Comparison of ENCODE assay signal across 36 cellular contexts in the genomic region with DNA sequence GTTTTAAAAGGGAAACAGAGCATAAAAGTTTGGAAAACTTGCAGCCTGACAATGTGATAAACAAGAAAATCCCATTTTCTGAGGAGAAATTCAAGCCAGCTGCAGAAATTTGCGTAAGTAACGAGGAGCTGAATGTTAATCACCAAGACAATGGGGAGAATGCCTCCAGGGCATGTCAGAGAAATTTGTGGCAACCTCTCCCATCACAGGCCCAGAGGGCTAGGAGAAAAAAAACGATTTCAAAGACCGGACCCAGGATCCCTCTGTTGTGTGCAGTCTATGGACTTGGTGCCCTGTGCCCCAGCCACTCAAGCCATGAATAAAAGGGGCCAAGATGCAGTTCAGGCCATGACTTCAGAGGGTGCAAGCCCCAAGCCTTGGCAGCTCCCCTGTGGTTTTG.
"Had no signal": no experiment of that assay in that cellular context is flagged by ENCODE, and none has a peak within 500 bp of the region (broad histone marks: within the 10 kb centered on the region; RNA-seq: fewer than 3 reads in every experiment).

No MANE protein-coding gene starts in this region.

- H3K27me3 ChIP-seq: adrenal gland, body of pancreas, brain microvascular endothelial cell, breast epithelium had no signal

- H3K4me1 Mint-ChIP-seq: activated CD4-positive, alpha-beta memory T cell treated with anti-CD3 and anti-CD28 coated beads, Interleukin-2, amount 10 ng/mL, durations not matched to agents 7 days and 5 days; activated CD4-positive, alpha-beta T cell treated with anti-CD3 and anti-CD28 coated beads for 36 hours; activated CD4-positive, alpha-beta T cell treated with anti-CD3 and anti-CD28 coated beads, Interleukin-2, amount 10 ng/mL, durations not matched to agents 7 days and 5 days; activated CD8-positive, alpha-beta memory T cell treated with anti-CD3 and anti-CD28 coated beads, Interleukin-2, amount 10 ng/mL, durations not matched to agents 7 days and 5 days; activated naive CD8-positive, alpha-beta T cell treated with anti-CD3 and anti-CD28 coated beads for 36 hours; activated T-helper 17 cell treated with anti-CD3 and anti-CD28 coated beads, Interleukin-2, amount 50 U/mL, for 72 hours had no signal

- H3K4me1 ChIP-seq: adrenal gland, body of pancreas, breast epithelium had no signal

- DNase-seq: activated CD4-positive, alpha-beta memory T cell treated with anti-CD3 and anti-CD28 coated beads, Interleukin-2, amount 10 ng/mL, durations not matched to agents 7 days and 5 days; activated CD4-positive, alpha-beta T cell treated with anti-CD3 and anti-CD28 coated beads for 1 hour; activated CD4-positive, alpha-beta T cell treated with anti-CD3 and anti-CD28 coated beads for 36 hours; activated CD4-positive, alpha-beta T cell treated with anti-CD3 and anti-CD28 coated beads for 48 hours; activated CD4-positive, alpha-beta T cell treated with anti-CD3 and anti-CD28 coated beads, Interleukin-2, amount 10 ng/mL, durations not matched to agents 7 days and 5 days; activated CD4-positive, alpha-beta T cell treated with anti-CD3 and anti-CD28 coated beads, Interleukin-2, amount 50 U/mL, for 48 hours; activated CD4-positive, CD25-positive, alpha-beta regulatory T cell; activated CD8-positive, alpha-beta memory T cell treated with anti-CD3 and anti-CD28 coated beads for 24 hours; activated CD8-positive, alpha-beta memory T cell treated with anti-CD3 and anti-CD28 coated beads, Interleukin-2, amount 10 ng/mL, durations not matched to agents 7 days and 5 days; activated CD8-positive, alpha-beta memory T cell treated with anti-CD3 and anti-CD28 coated beads, Interleukin-2, amount 50 U/mL, for 48 hours; activated CD8-positive, alpha-beta T cell treated with anti-CD3 and anti-CD28 coated beads, Interleukin-2, amount 10 ng/mL, durations not matched to agents 7 days and 5 days; activated effector memory CD4-positive, alpha-beta T cell treated with anti-CD3 and anti-CD28 coated beads, Interleukin-2, amount 50 U/mL, for 16 hours; activated gamma-delta T cell treated with Interleukin-2 at 50 U/mL for 16 hours; activated naive CD4-positive, alpha-beta T cell; activated naive CD4-positive, alpha-beta T cell treated with anti-CD3 and anti-CD28 coated beads for 36 hours; activated naive CD4-positive, alpha-beta T cell treated with anti-CD3 and anti-CD28 coated beads, Interleukin-2, amount 50 U/mL, for 16 hours; activated naive CD8-positive, alpha-beta T cell treated with anti-CD3 and anti-CD28 coated beads for 36 hours; activated T-cell treated with anti-CD3 and anti-CD28 coated beads, Interleukin-2, amount 50 U/mL, for 24 hours; activated T-cell treated with anti-CD3 and anti-CD28 coated beads, Interleukin-2, amount 50 U/mL, for 48 hours; adrenal gland; amniotic stem cell; aorta; body of pancreas; brain microvascular endothelial cell; central memory CD4-positive, alpha-beta T cell; T-helper 1 cell; T-helper 2 cell; T-helper 9 cell had no signal

- H3K4me3 ChIP-seq: adrenal gland, body of pancreas, breast epithelium had no signal

- H3K9me3 Mint-ChIP-seq: activated T-helper 1 cell treated with anti-CD3 and anti-CD28 coated beads, Interleukin-12 subunit alpha, Interleukin-12 subunit beta, Interleukin-2, Interleukin-4 antibody, amounts not matched to agents 30 ng/mL and 10 ng/mL and 1 ng/mL, durations not matched to agents 14 hours and 24 hours and 36 hours; activated T-helper 17 cell treated with anti-CD3 and anti-CD28 coated beads, Interleukin-2, amount 50 U/mL, for 72 hours; T-helper 1 cell treated with Interleukin-12 subunit alpha and Interleukin-12 subunit beta and Interleukin-4 antibody, amounts not matched to agents 30 μg/mL and 1 μg/mL, for 36 hours; T-helper 2 cell treated with Interferon-gamma antibody and Interleukin-4, amounts not matched to agents 5 μg/mL and 100 μg/mL, for 36 hours had no signal

- H3K36me3 Mint-ChIP-seq: activated CD8-positive, alpha-beta memory T cell treated with anti-CD3 and anti-CD28 coated beads, Interleukin-2, amount 10 ng/mL, durations not matched to agents 7 days and 5 days; activated naive CD4-positive, alpha-beta T cell treated with anti-CD3 and anti-CD28 coated beads, Interleukin-2, amount 50 U/mL, for 72 hours; activated naive CD8-positive, alpha-beta T cell treated with anti-CD3 and anti-CD28 coated beads for 36 hours had no signal

- H3K36me3 ChIP-seq: adrenal gland, brain microvascular endothelial cell, breast epithelium had no signal

- ATAC-seq: activated CD4-positive, alpha-beta T cell treated with anti-CD3 and anti-CD28 coated beads for 36 hours; activated CD4-positive, CD25-positive, alpha-beta regulatory T cell treated with anti-CD3 and anti-CD28 coated beads, Interleukin-2, amount 50 U/mL, for 24 hours; activated CD8-positive, alpha-beta memory T cell treated with anti-CD3 and anti-CD28 coated beads, Interleukin-2, amount 10 ng/mL, durations not matched to agents 7 days and 5 days; activated CD8-positive, alpha-beta T cell treated with anti-CD3 and anti-CD28 coated beads, Interleukin-2, amount 10 ng/mL, durations not matched to agents 7 days and 5 days; activated naive CD4-positive, alpha-beta T cell treated with anti-CD3 and anti-CD28 coated beads, Interleukin-2, amount 50 U/mL, for 72 hours; activated T-helper 17 cell treated with anti-CD3 and anti-CD28 coated beads, Interleukin-2, amount 50 U/mL, for 72 hours; body of pancreas had no signal

- H3K4me3 Mint-ChIP-seq: activated CD4-positive, alpha-beta memory T cell treated with anti-CD3 and anti-CD28 coated beads, Interleukin-2, amount 10 ng/mL, durations not matched to agents 7 days and 5 days; activated CD4-positive, alpha-beta T cell treated with anti-CD3 and anti-CD28 coated beads for 36 hours; activated CD4-positive, alpha-beta T cell treated with anti-CD3 and anti-CD28 coated beads, Interleukin-2, amount 10 ng/mL, durations not matched to agents 7 days and 5 days; activated CD8-positive, alpha-beta memory T cell treated with anti-CD3 and anti-CD28 coated beads, Interleukin-2, amount 10 ng/mL, durations not matched to agents 7 days and 5 days; activated CD8-positive, alpha-beta T cell treated with anti-CD3 and anti-CD28 coated beads, Interleukin-2, amount 10 ng/mL, durations not matched to agents 7 days and 5 days; activated naive CD4-positive, alpha-beta T cell treated with anti-CD3 and anti-CD28 coated beads for 36 hours; activated naive CD8-positive, alpha-beta T cell treated with anti-CD3 and anti-CD28 coated beads for 36 hours; activated T-cell treated with anti-CD3 and anti-CD28 coated beads, Interleukin-2, amount 50 U/mL, for 24 hours; activated T-helper 1 cell treated with anti-CD3 and anti-CD28 coated beads, Interleukin-12 subunit alpha, Interleukin-12 subunit beta, Interleukin-2, Interleukin-4 antibody, amounts not matched to agents 30 ng/mL and 10 ng/mL and 1 ng/mL, durations not matched to agents 14 hours and 24 hours and 36 hours; activated T-helper 17 cell treated with anti-CD3 and anti-CD28 coated beads, Interleukin-2, amount 50 U/mL, for 72 hours; T-helper 1 cell treated with Interleukin-12 subunit alpha and Interleukin-12 subunit beta and Interleukin-4 antibody, amounts not matched to agents 30 μg/mL and 1 μg/mL, for 36 hours; T-helper 2 cell treated with Interferon-gamma antibody and Interleukin-4, amounts not matched to agents 5 μg/mL and 100 μg/mL, for 36 hours had no signal

- H3K27ac ChIP-seq: adrenal gland, body of pancreas, brain microvascular endothelial cell, breast epithelium, VCaP had no signal

- H3K9me3 ChIP-seq: adrenal gland, body of pancreas had no signal

- H3K27me3 Mint-ChIP-seq: activated CD4-positive, alpha-beta memory T cell treated with anti-CD3 and anti-CD28 coated beads, Interleukin-2, amount 10 ng/mL, durations not matched to agents 7 days and 5 days; activated CD4-positive, alpha-beta T cell treated with anti-CD3 and anti-CD28 coated beads for 36 hours; activated CD4-positive, alpha-beta T cell treated with anti-CD3 and anti-CD28 coated beads, Interleukin-2, amount 10 ng/mL, durations not matched to agents 7 days and 5 days; activated CD8-positive, alpha-beta memory T cell treated with anti-CD3 and anti-CD28 coated beads, Interleukin-2, amount 10 ng/mL, durations not matched to agents 7 days and 5 days; activated naive CD8-positive, alpha-beta T cell treated with anti-CD3 and anti-CD28 coated beads for 36 hours; activated T-cell treated with anti-CD3 and anti-CD28 coated beads, Interleukin-2, amount 50 U/mL, for 24 hours; activated T-helper 17 cell treated with anti-CD3 and anti-CD28 coated beads, Interleukin-2, amount 50 U/mL, for 72 hours had no signal

- H3K27ac Mint-ChIP-seq: activated CD4-positive, alpha-beta memory T cell treated with anti-CD3 and anti-CD28 coated beads, Interleukin-2, amount 10 ng/mL, durations not matched to agents 7 days and 5 days; activated CD4-positive, alpha-beta T cell treated with anti-CD3 and anti-CD28 coated beads for 36 hours; activated CD4-positive, alpha-beta T cell treated with anti-CD3 and anti-CD28 coated beads, Interleukin-2, amount 10 ng/mL, durations not matched to agents 7 days and 5 days; activated CD8-positive, alpha-beta memory T cell treated with anti-CD3 and anti-CD28 coated beads, Interleukin-2, amount 10 ng/mL, durations not matched to agents 7 days and 5 days; activated CD8-positive, alpha-beta T cell treated with anti-CD3 and anti-CD28 coated beads, Interleukin-2, amount 10 ng/mL, durations not matched to agents 7 days and 5 days; activated naive CD4-positive, alpha-beta T cell treated with anti-CD3 and anti-CD28 coated beads for 36 hours; activated naive CD4-positive, alpha-beta T cell treated with anti-CD3 and anti-CD28 coated beads, Interleukin-2, amount 50 U/mL, for 72 hours; activated naive CD8-positive, alpha-beta T cell treated with anti-CD3 and anti-CD28 coated beads for 36 hours; activated T-cell treated with anti-CD3 and anti-CD28 coated beads, Interleukin-2, amount 50 U/mL, for 24 hours; activated T-helper 1 cell treated with anti-CD3 and anti-CD28 coated beads, Interleukin-12 subunit alpha, Interleukin-12 subunit beta, Interleukin-2, Interleukin-4 antibody, amounts not matched to agents 30 ng/mL and 10 ng/mL and 1 ng/mL, durations not matched to agents 14 hours and 24 hours and 36 hours; activated T-helper 17 cell treated with anti-CD3 and anti-CD28 coated beads, Interleukin-2, amount 50 U/mL, for 72 hours; T-helper 1 cell treated with Interleukin-12 subunit alpha and Interleukin-12 subunit beta and Interleukin-4 antibody, amounts not matched to agents 30 μg/mL and 1 μg/mL, for 36 hours; T-helper 2 cell treated with Interferon-gamma antibody and Interleukin-4, amounts not matched to agents 5 μg/mL and 100 μg/mL, for 36 hours had no signal
